8 cellular contexts compared by ENCODE assay signal in the genomic region with DNA sequence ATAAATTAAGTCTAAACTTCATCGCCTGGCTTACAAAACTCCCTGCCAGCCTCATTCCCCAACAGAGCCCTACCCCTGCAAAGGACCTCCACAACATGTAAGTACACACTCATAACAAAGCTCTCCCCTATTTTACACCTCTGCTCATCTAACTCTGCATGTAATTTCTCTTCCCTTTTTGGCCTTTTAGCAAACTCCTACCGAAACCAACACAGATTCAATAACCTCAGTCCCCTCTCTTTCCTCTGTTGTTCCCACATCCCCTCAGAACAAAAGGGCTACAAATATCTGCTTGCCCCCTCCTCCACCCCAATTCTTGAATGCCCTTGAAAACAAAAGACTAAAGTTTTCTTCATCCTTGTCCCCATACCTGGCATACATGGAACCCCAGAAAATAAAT. TPM values are rescaled to one million over a fixed set of nuclear protein-coding genes. Genes with fewer than 3 reads are reported as not detected.
DNase-seq lines count a peak whose midpoint lies in the region; ATAC-seq and TF ChIP-seq lines count a peak whose summit lies in the region.

No MANE protein-coding gene starts in this region.

- intact Hi-C loops in heart left ventricle (cut with DNase I): loop anchor here in 9 of 10 donors (5.0 to 10.0 kb wide), 4 partner anchors 77 to 157 kb away; a partner anchor contains a TSS
- intact Hi-C loops in Right ventricle myocardium superior (cut with DNase I): no loop called here
- intact Hi-C loops in lower lobe of right lung (cut with DNase I): no loop called here
- intact Hi-C loops in vagina (cut with DNase I): no loop called here

- H3K4me1 ChIP-seq in heart left ventricle (peaks cover 0 to 24% (median 11%) of the 10 kb centered on the region in 12 donors), lower lobe of right lung (peaks cover 20% of the 10 kb centered on the region), vagina (peaks cover 27% of the 10 kb centered on the region)

- WGBS in heart left ventricle, 4 donors: 53 to 62% (median 59%) methylated on average over 2 of the region's 2 CpGs

- DNase-seq in heart left ventricle (no peak), Right ventricle myocardium superior (no peak), lower lobe of right lung (no peak), vagina (ENCODE audit: extremely low spot score in 2 of 2) (no peak), NCI-H2029 treated with DMSO at 0.1 percent for 48 hours (lab: John Stamatoyannopoulos, UW) (no peak), DMS53 (lab: John Stamatoyannopoulos, UW) (no peak)
- no peak for DNase-seq in activated naive CD8-positive, alpha-beta T cell treated with anti-CD3 and anti-CD28 coated beads, Interleukin-2, amount 50 U/mL, for 24 hours

- H3K4me3 Mint-ChIP-seq in activated naive CD8-positive, alpha-beta T cell treated with anti-CD3 and anti-CD28 coated beads, Interleukin-2, amount 50 U/mL, for 24 hours: peak overlapping the region; percentile 96

- H3K4me1 Mint-ChIP-seq in activated naive CD8-positive, alpha-beta T cell treated with anti-CD3 and anti-CD28 coated beads, Interleukin-2, amount 50 U/mL, for 24 hours: peaks cover 57% of the 10 kb centered on the region

- H3K27me3 Mint-ChIP-seq in activated naive CD8-positive, alpha-beta T cell treated with anti-CD3 and anti-CD28 coated beads, Interleukin-2, amount 50 U/mL, for 24 hours: no peaks in the 10 kb centered on the region

- H3K9me3 ChIP-seq in heart left ventricle (peaks cover 0 to 9% (median 0%) of the 10 kb centered on the region in 12 donors), lower lobe of right lung (no peaks in the 10 kb centered on the region), vagina (no peaks in the 10 kb centered on the region)

- peak overlapping the region; percentile 90 for H3K27ac Mint-ChIP-seq in activated naive CD8-positive, alpha-beta T cell treated with anti-CD3 and anti-CD28 coated beads, Interleukin-2, amount 50 U/mL, for 24 hours

- no peak for TF ChIP-seq POLR2A in heart left ventricle (IDR thresholded peaks at IDR 0.05)
- TF ChIP-seq POLR2A in vagina (IDR thresholded peaks at IDR 0.05): no peak

- ATAC-seq in heart left ventricle (no peak), Right ventricle myocardium superior (ENCODE audit: poor library complexity) (no peak), lower lobe of right lung (no peak), HG03097 (IDR thresholded peaks at IDR 0.05; ENCODE audit: low FRiP score, unreplicated experiment) (no peak)
- ATAC-seq in activated naive CD8-positive, alpha-beta T cell treated with anti-CD3 and anti-CD28 coated beads, Interleukin-2, amount 50 U/mL, for 24 hours: no peak

- H3K27me3 ChIP-seq in heart left ventricle (no peaks in the 10 kb centered on the region), lower lobe of right lung (ENCODE audit: low read depth) (no peaks in the 10 kb centered on the region), vagina (no peaks in the 10 kb centered on the region)

- peaks cover 0 to 35% (median 32%) of the 10 kb centered on the region in 9 donors for H3K36me3 ChIP-seq in heart left ventricle
- H3K36me3 ChIP-seq in lower lobe of right lung: peaks cover 29% of the 10 kb centered on the region
- peaks cover 0 to 24% of the 10 kb centered on the region in 2 donors for H3K36me3 ChIP-seq in vagina

- H3K4me3 ChIP-seq in heart left ventricle (peak overlapping the region; percentile 57 to 96 (median 78)), lower lobe of right lung (peak overlapping the region; percentile 70), vagina (peak overlapping the region; percentile 79 to 84)

- H3K9me3 Mint-ChIP-seq in activated naive CD8-positive, alpha-beta T cell treated with anti-CD3 and anti-CD28 coated beads, Interleukin-2, amount 50 U/mL, for 24 hours: no peaks in the 10 kb centered on the region

- H3K36me3 Mint-ChIP-seq in activated naive CD8-positive, alpha-beta T cell treated with anti-CD3 and anti-CD28 coated beads, Interleukin-2, amount 50 U/mL, for 24 hours (ENCODE audit: low read depth): peaks cover 25% of the 10 kb centered on the region

- TF ChIP-seq CTCF in heart left ventricle (IDR thresholded peaks at IDR 0.05): no peak
- no peak for TF ChIP-seq CTCF in lower lobe of right lung (IDR thresholded peaks at IDR 0.05)
- no peak for TF ChIP-seq CTCF in vagina (IDR thresholded peaks at IDR 0.05)

- peak overlapping the region; percentile 49 to 94 (median 86) for H3K27ac ChIP-seq in heart left ventricle
- H3K27ac ChIP-seq in lower lobe of right lung: peak overlapping the region; percentile 83
- peak overlapping the region; percentile 76 for H3K27ac ChIP-seq in vagina

RNA-seq across cellular contexts. Expression of a gene that starts 0.7 kb away (rescaled TPM):
- total RNA-seq in heart left ventricle (100 to 1,000 TPM in 1 of 9 donors, 10 to 100 TPM in 8; 40.6 to 102 (median 54.5) TPM), Right ventricle myocardium superior (44.6 TPM), lower lobe of right lung (40.2 TPM), vagina (39.8 TPM)
- 10 to 100 TPM; 45.4 to 45.5 TPM for polyA plus RNA-seq in heart left ventricle

RNA-seq across cellular contexts. Expression of a gene that starts 26.5 kb away (rescaled TPM):
- total RNA-seq in heart left ventricle (1 to 10 TPM in 8 of 9 donors, under 1 TPM in 1; 0.81 to 7.5 (median 1.9) TPM), Right ventricle myocardium superior (1.2 TPM), lower lobe of right lung (4.6 TPM), vagina (3.9 TPM)
- under 1 TPM; 0.53 to 0.98 TPM for polyA plus RNA-seq in heart left ventricle

Comparison
In these comparisons a context has a peak if more than half of its experiments do, and no peak if none do; other contexts are left out.
1. intact Hi-C loops: an anchor here in heart left ventricle (5.0 to 10.0 kb wide); none called in Right ventricle myocardium superior, lower lobe of right lung and vagina.